In the genomic region with DNA sequence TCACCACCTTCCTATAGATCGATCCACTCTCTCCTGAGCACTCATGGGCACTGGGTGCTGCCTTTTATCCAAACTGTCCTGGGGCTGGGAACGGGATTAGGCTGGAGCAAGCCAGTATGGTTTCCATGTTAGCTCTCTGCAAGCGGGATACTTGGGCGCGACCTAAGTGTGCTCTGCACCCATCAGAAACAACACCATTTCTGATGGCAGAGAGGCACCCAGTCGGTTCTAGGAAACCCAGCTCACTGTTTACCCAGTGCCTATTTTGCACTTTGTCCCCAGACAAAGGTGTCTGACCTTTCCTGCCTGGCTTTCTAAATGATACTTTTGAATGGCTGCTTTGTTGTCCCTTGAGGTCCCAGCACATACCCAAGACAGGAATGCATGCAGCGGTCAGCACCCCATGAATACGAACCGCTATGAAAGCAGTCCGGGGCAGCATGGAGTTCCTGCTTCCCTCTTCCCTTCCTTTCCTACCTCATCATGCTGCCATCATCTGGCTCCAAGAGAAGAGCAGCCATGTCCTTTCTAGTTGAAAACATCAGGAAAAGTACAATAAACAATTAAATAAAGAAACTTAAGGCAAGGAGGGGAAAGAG, we compare ENCODE assay signal across 1 cellular context.
A peak's percentile ranks its signal among the peaks of the same experiment; 100 is the strongest.
TF ChIP-seq lines count a peak whose summit lies in the region.

No MANE protein-coding gene starts in this region.

TF ChIP-seq in HepG2, 621 proteins besides CTCF, POLR2A, EP300 and RAD21 (continued from another document and continues in another):
- TF ChIP-seq, protein P1, sequence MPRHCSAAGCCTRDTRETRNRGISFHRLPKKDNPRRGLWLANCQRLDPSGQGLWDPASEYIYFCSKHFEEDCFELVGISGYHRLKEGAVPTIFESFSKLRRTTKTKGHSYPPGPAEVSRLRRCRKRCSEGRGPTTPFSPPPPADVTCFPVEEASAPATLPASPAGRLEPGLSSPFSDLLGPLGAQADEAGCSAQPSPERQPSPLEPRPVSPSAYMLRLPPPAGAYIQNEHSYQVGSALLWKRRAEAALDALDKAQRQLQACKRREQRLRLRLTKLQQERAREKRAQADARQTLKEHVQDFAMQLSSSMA (CRISPR knock-in tag; IDR thresholded peaks at IDR 0.05) = no peak
- TF ChIP-seq, protein P2, sequence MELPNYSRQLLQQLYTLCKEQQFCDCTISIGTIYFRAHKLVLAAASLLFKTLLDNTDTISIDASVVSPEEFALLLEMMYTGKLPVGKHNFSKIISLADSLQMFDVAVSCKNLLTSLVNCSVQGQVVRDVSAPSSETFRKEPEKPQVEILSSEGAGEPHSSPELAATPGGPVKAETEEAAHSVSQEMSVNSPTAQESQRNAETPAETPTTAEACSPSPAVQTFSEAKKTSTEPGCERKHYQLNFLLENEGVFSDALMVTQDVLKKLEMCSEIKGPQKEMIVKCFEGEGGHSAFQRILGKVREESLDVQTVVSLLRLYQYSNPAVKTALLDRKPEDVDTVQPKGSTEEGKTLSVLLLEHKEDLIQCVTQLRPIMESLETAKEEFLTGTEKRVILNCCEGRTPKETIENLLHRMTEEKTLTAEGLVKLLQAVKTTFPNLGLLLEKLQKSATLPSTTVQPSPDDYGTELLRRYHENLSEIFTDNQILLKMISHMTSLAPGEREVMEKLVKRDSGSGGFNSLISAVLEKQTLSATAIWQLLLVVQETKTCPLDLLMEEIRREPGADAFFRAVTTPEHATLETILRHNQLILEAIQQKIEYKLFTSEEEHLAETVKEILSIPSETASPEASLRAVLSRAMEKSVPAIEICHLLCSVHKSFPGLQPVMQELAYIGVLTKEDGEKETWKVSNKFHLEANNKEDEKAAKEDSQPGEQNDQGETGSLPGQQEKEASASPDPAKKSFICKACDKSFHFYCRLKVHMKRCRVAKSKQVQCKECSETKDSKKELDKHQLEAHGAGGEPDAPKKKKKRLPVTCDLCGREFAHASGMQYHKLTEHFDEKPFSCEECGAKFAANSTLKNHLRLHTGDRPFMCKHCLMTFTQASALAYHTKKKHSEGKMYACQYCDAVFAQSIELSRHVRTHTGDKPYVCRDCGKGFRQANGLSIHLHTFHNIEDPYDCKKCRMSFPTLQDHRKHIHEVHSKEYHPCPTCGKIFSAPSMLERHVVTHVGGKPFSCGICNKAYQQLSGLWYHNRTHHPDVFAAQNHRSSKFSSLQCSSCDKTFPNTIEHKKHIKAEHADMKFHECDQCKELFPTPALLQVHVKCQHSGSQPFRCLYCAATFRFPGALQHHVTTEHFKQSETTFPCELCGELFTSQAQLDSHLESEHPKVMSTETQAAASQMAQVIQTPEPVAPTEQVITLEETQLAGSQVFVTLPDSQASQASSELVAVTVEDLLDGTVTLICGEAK (IDR thresholded peaks at IDR 0.05) = no peak
- TF ChIP-seq, protein P2 (CRISPR knock-in tag; IDR thresholded peaks at IDR 0.05) = peak; percentile 35; the same call in 1 of the 2 replicates
- TF ChIP-seq HNF4A (CRISPR knock-in tag; IDR thresholded peaks at IDR 0.05) (peak; percentile 99), ZFP90 (CRISPR knock-in tag; IDR thresholded peaks at IDR 0.05; ENCODE audit: borderline replicate concordance) (no peak; the same call in 1 of the 2 replicates), ZNF205 (CRISPR knock-in tag; IDR thresholded peaks at IDR 0.05) (peak; percentile 27; the same call in 1 of the 2 replicates), SMAD9 (CRISPR knock-in tag; IDR thresholded peaks at IDR 0.05) (no peak), CBX1 (IDR thresholded peaks at IDR 0.05; ENCODE audit: low read depth) (no peak), RFXANK (CRISPR knock-in tag; IDR thresholded peaks at IDR 0.05) (no peak), ZNF251 (CRISPR knock-in tag; IDR thresholded peaks at IDR 0.05) (no peak), TBX3 (IDR thresholded peaks at IDR 0.05; ENCODE audit: borderline replicate concordance) (peak; percentile 87), ZMYM4 (CRISPR knock-in tag; IDR thresholded peaks at IDR 0.05) (peak; percentile 65), ZNF761 (CRISPR knock-in tag; conservative IDR thresholded peaks at IDR 0.05) (peak; percentile 57; the same call in 1 of the 2 replicates), NCOA2 (CRISPR knock-in tag; IDR thresholded peaks at IDR 0.05) (peak; percentile 95), RAD51 (IDR thresholded peaks at IDR 0.05; ENCODE audit: borderline replicate concordance) (no peak), NONO (IDR thresholded peaks at IDR 0.05) (no peak), NONO (CRISPR knock-in tag; conservative IDR thresholded peaks at IDR 0.05) (peak; percentile 88), THYN1 (CRISPR knock-in tag; IDR thresholded peaks at IDR 0.05; ENCODE audit: borderline replicate concordance, low read depth) (no peak), ZBTB42 (CRISPR knock-in tag; IDR thresholded peaks at IDR 0.05) (no peak), KDM1A (CRISPR knock-in tag; IDR thresholded peaks at IDR 0.05) (peak; percentile 73; the same call in 1 of the 2 replicates), ZNF879 (CRISPR knock-in tag; IDR thresholded peaks at IDR 0.05) (no peak), ZC3H13 (CRISPR knock-in tag; IDR thresholded peaks at IDR 0.05) (0 out of 2 replicates have a peak, but pooled peaks have one; percentile 56), GABPA (IDR thresholded peaks at IDR 0.05; ENCODE audit: low read depth, low read length) (no peak), GABPA (CRISPR knock-in tag; IDR thresholded peaks at IDR 0.05; ENCODE audit: low read depth) (peak; percentile 40), MED8 (CRISPR knock-in tag; IDR thresholded peaks at IDR 0.05; ENCODE audit: insufficient replicate concordance) (peak; percentile 73), ESRRA (CRISPR knock-in tag; IDR thresholded peaks at IDR 0.05; ENCODE audit: low read depth) (peak; percentile 90), RXRB (CRISPR knock-in tag; IDR thresholded peaks at IDR 0.05; ENCODE audit: borderline replicate concordance) (peak; percentile 96), TARDBP (CRISPR knock-in tag; IDR thresholded peaks at IDR 0.05) (peak; percentile 92), ZNF329 (CRISPR knock-in tag; IDR thresholded peaks at IDR 0.05; ENCODE audit: low read depth) (no peak), ZNF224 (CRISPR knock-in tag; IDR thresholded peaks at IDR 0.05) (no peak), SMARCE1 (IDR thresholded peaks at IDR 0.05; ENCODE audit: borderline replicate concordance) (no peak), ZNF816 (CRISPR knock-in tag; IDR thresholded peaks at IDR 0.05; ENCODE audit: borderline replicate concordance) (no peak)
- TF ChIP-seq, protein P3, sequence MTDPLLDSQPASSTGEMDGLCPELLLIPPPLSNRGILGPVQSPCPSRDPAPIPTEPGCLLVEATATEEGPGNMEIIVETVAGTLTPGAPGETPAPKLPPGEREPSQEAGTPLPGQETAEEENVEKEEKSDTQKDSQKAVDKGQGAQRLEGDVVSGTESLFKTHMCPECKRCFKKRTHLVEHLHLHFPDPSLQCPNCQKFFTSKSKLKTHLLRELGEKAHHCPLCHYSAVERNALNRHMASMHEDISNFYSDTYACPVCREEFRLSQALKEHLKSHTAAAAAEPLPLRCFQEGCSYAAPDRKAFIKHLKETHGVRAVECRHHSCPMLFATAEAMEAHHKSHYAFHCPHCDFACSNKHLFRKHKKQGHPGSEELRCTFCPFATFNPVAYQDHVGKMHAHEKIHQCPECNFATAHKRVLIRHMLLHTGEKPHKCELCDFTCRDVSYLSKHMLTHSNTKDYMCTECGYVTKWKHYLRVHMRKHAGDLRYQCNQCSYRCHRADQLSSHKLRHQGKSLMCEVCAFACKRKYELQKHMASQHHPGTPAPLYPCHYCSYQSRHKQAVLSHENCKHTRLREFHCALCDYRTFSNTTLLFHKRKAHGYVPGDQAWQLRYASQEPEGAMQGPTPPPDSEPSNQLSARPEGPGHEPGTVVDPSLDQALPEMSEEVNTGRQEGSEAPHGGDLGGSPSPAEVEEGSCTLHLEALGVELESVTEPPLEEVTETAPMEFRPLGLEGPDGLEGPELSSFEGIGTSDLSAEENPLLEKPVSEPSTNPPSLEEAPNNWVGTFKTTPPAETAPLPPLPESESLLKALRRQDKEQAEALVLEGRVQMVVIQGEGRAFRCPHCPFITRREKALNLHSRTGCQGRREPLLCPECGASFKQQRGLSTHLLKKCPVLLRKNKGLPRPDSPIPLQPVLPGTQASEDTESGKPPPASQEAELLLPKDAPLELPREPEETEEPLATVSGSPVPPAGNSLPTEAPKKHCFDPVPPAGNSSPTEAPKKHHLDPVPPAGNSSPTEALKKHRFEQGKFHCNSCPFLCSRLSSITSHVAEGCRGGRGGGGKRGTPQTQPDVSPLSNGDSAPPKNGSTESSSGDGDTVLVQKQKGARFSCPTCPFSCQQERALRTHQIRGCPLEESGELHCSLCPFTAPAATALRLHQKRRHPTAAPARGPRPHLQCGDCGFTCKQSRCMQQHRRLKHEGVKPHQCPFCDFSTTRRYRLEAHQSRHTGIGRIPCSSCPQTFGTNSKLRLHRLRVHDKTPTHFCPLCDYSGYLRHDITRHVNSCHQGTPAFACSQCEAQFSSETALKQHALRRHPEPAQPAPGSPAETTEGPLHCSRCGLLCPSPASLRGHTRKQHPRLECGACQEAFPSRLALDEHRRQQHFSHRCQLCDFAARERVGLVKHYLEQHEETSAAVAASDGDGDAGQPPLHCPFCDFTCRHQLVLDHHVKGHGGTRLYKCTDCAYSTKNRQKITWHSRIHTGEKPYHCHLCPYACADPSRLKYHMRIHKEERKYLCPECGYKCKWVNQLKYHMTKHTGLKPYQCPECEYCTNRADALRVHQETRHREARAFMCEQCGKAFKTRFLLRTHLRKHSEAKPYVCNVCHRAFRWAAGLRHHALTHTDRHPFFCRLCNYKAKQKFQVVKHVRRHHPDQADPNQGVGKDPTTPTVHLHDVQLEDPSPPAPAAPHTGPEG (CRISPR knock-in tag; IDR thresholded peaks at IDR 0.05) = peak; percentile 61; the same call in 1 of the 2 replicates
- TF ChIP-seq, protein P4, sequence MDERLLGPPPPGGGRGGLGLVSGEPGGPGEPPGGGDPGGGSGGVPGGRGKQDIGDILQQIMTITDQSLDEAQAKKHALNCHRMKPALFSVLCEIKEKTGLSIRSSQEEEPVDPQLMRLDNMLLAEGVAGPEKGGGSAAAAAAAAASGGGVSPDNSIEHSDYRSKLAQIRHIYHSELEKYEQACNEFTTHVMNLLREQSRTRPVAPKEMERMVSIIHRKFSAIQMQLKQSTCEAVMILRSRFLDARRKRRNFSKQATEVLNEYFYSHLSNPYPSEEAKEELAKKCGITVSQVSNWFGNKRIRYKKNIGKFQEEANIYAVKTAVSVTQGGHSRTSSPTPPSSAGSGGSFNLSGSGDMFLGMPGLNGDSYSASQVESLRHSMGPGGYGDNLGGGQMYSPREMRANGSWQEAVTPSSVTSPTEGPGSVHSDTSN (CRISPR knock-in tag; IDR thresholded peaks at IDR 0.05) = no peak
- TF ChIP-seq, protein P5, sequence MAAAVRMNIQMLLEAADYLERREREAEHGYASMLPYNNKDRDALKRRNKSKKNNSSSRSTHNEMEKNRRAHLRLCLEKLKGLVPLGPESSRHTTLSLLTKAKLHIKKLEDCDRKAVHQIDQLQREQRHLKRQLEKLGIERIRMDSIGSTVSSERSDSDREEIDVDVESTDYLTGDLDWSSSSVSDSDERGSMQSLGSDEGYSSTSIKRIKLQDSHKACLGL (CRISPR knock-in tag; IDR thresholded peaks at IDR 0.05) = no peak
- TF ChIP-seq, protein P6, sequence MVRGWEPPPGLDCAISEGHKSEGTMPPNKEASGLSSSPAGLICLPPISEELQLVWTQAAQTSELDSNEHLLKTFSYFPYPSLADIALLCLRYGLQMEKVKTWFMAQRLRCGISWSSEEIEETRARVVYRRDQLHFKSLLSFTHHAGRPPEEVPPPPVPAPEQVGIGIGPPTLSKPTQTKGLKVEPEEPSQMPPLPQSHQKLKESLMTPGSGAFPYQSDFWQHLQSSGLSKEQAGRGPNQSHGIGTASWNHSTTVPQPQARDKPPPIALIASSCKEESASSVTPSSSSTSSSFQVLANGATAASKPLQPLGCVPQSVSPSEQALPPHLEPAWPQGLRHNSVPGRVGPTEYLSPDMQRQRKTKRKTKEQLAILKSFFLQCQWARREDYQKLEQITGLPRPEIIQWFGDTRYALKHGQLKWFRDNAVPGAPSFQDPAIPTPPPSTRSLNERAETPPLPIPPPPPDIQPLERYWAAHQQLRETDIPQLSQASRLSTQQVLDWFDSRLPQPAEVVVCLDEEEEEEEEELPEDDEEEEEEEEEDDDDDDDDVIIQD (CRISPR knock-in tag; IDR thresholded peaks at IDR 0.05; ENCODE audit: low read depth) = 0 out of 2 replicates have a peak, but pooled peaks have one; percentile 65
